8 cellular contexts compared by ENCODE assay signal in the genomic region with DNA sequence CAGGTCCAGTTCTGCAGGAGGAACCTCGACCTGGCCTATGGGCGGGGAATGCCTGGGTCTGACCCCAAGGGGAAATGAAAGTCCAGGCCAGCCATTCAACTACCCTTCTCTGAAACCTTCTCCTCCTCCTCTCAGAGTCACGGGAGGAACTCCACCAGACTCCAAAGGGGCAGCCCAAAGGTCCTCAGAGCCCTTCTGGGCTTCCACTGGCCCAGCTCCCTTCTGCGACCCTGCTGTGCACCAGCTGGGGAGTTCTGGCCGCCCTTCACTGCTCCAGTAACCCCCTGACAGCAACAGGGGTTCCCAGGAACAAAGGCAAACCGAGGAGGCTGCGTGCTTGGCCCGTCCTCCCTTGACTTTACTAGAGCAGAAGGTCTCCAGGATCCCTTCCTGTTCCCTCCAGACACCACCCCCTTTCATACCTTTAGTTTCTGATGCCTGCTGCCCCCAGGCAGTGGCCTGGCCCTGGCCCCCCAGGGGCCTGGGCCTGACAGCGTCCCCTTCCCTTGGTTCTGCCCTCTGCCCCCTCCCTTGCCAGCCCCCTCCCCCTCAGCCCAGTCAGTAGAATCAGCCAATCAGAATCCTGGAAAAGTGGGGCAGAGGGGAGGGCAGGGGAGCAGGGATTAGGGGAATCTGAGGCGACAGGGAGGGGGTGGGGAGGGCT. TPM values are rescaled to one million over a fixed set of nuclear protein-coding genes. Genes with fewer than 3 reads are reported as not detected.
DNase-seq lines count a peak whose midpoint lies in the region; ATAC-seq and TF ChIP-seq lines count a peak whose summit lies in the region.

No MANE protein-coding gene starts in this region.

- H3K9me3 Mint-ChIP-seq in stimulated activated effector memory CD8-positive, alpha-beta T cell treated with anti-CD3 and anti-CD28 coated beads, Interleukin-12 subunit alpha, Interleukin-12 subunit beta, amount 100 ng/mL, for 72 hours, result no peaks in the 10 kb centered on the region
- H3K9me3 Mint-ChIP-seq in CD4-positive, alpha-beta T cell, result no peaks in the 10 kb centered on the region

- H3K9me3 ChIP-seq in HUES48 (ENCODE audit: control insufficient read depth, insufficient read depth, low read length) (no peaks in the 10 kb centered on the region), gastroesophageal sphincter (no peaks in the 10 kb centered on the region)
- no peaks in the 10 kb centered on the region for H3K9me3 ChIP-seq in CD4-positive, alpha-beta T cell (ENCODE audit: control insufficient read depth, low read length)

- H3K4me3 Mint-ChIP-seq in stimulated activated effector memory CD8-positive, alpha-beta T cell treated with anti-CD3 and anti-CD28 coated beads, Interleukin-12 subunit alpha, Interleukin-12 subunit beta, amount 100 ng/mL, for 72 hours, result no peak overlapping the region
- no peak overlapping the region for H3K4me3 Mint-ChIP-seq in CD4-positive, alpha-beta T cell

- peaks cover 61% of the 10 kb centered on the region for H3K4me1 ChIP-seq in HUES48 (ENCODE audit: control insufficient read depth, insufficient read depth, low read length)
- peaks cover 0 to 23% (median 5%) of the 10 kb centered on the region in 3 donors for H3K4me1 ChIP-seq in gastroesophageal sphincter

- intact Hi-C loops in CD4-positive, alpha-beta T cell (cut with DNase I, micrococcal nuclease), result no loop called here

- H3K36me3 ChIP-seq in HUES48 (ENCODE audit: control insufficient read depth, insufficient read depth, low read length), result 0 out of 2 replicates have a peak, but pooled peaks cover 2% of the 10 kb centered on the region
- H3K36me3 ChIP-seq in gastroesophageal sphincter, result no peaks in the 10 kb centered on the region

- no peaks in the 10 kb centered on the region for H3K27me3 Mint-ChIP-seq in CD4-positive, alpha-beta T cell

- H3K9ac ChIP-seq in HUES48 (ENCODE audit: low read depth, low read length), result no peak overlapping the region

- DNase-seq in GM19240 (ENCODE audit: insufficient read length, low spot score) (peak; percentile 45), NCI-H446 (lab: John Stamatoyannopoulos, UW) (no peak)
- DNase-seq in stimulated activated effector memory CD8-positive, alpha-beta T cell treated with anti-CD3 and anti-CD28 coated beads, Interleukin-12 subunit alpha, Interleukin-12 subunit beta, amount 100 ng/mL, for 72 hours (ENCODE audit: low spot score in 2 of 2), result no peak
- no peak for DNase-seq in CD4-positive, alpha-beta T cell

- POLR2A ChIA-PET in CD4-positive, alpha-beta T cell (lab: Charles Lee), result no interaction called here

- H3K36me3 Mint-ChIP-seq in stimulated activated effector memory CD8-positive, alpha-beta T cell treated with anti-CD3 and anti-CD28 coated beads, Interleukin-12 subunit alpha, Interleukin-12 subunit beta, amount 100 ng/mL, for 72 hours, result peaks cover 10% of the 10 kb centered on the region
- no peaks in the 10 kb centered on the region for H3K36me3 Mint-ChIP-seq in CD4-positive, alpha-beta T cell (ENCODE audit: low read depth)

- CTCF ChIA-PET in CD4-positive, alpha-beta T cell (lab: Charles Lee), result interaction anchor here (1.6 kb wide), 1 partner anchor 19 kb away, joined by 4 read pairs; no protein-coding TSS in a partner anchor

- ATAC-seq in gastroesophageal sphincter, result no peak
- ATAC-seq in stimulated activated effector memory CD8-positive, alpha-beta T cell treated with anti-CD3 and anti-CD28 coated beads, Interleukin-12 subunit alpha, Interleukin-12 subunit beta, amount 100 ng/mL, for 72 hours, result no peak
- ATAC-seq in HG02973 (IDR thresholded peaks at IDR 0.05; ENCODE audit: unreplicated experiment), result no peak
- ATAC-seq in CD4-positive, alpha-beta T cell (ENCODE audit: poor library complexity), result no peak
- no peak for ATAC-seq in HG02623 (IDR thresholded peaks at IDR 0.05; ENCODE audit: unreplicated experiment)

- H3K4me3 ChIP-seq in HUES48 (ENCODE audit: low read depth, low read length) (peak overlapping the region; percentile 23; the same call in 1 of the 2 replicates), gastroesophageal sphincter (peak overlapping the region in 1 of 2 donors; percentile 14)

- no peak for TF ChIP-seq POLR2A in gastroesophageal sphincter (IDR thresholded peaks at IDR 0.05)

- TF ChIP-seq CTCF in gastroesophageal sphincter (IDR thresholded peaks at IDR 0.05), result no peak
- no peak for TF ChIP-seq CTCF in CD4-positive, alpha-beta T cell (IDR thresholded peaks at IDR 0.05)

- H3K27me3 ChIP-seq in HUES48 (ENCODE audit: control insufficient read depth, insufficient read depth, low read length) (no peaks in the 10 kb centered on the region), gastroesophageal sphincter (no peaks in the 10 kb centered on the region)
- H3K27me3 ChIP-seq in CD4-positive, alpha-beta T cell (ENCODE audit: control insufficient read depth, insufficient read depth, low read length), result no peaks in the 10 kb centered on the region

- TF ChIP-seq EP300 in gastroesophageal sphincter (IDR thresholded peaks at IDR 0.05), result no peak

- 58 to 69% methylated on average over 3 of the region's 10 CpGs for WGBS in gastroesophageal sphincter (ENCODE audit: low coverage in 1 of 2), 2 donors

- peak overlapping the region; percentile 9 for H3K27ac ChIP-seq in HUES48 (ENCODE audit: low read depth, low read length)
- peak overlapping the region in 3 of 4 donors; percentile 15 to 48 (median 31) for H3K27ac ChIP-seq in gastroesophageal sphincter
- H3K27ac ChIP-seq in CD4-positive, alpha-beta T cell (ENCODE audit: low read depth, low read length), result no peak overlapping the region

- H3K4me1 Mint-ChIP-seq in stimulated activated effector memory CD8-positive, alpha-beta T cell treated with anti-CD3 and anti-CD28 coated beads, Interleukin-12 subunit alpha, Interleukin-12 subunit beta, amount 100 ng/mL, for 72 hours, result peaks cover 25% of the 10 kb centered on the region
- peaks cover 16% of the 10 kb centered on the region for H3K4me1 Mint-ChIP-seq in CD4-positive, alpha-beta T cell (ENCODE audit: low read depth)

- H3K27ac Mint-ChIP-seq in stimulated activated effector memory CD8-positive, alpha-beta T cell treated with anti-CD3 and anti-CD28 coated beads, Interleukin-12 subunit alpha, Interleukin-12 subunit beta, amount 100 ng/mL, for 72 hours, result peak overlapping the region; percentile 3
- H3K27ac Mint-ChIP-seq in CD4-positive, alpha-beta T cell, result no peak overlapping the region

RNA-seq across cellular contexts. Expression of a gene that starts 0.8 kb away (rescaled TPM):
- 10 to 100 TPM in 3 of 4 donors, 1 to 10 TPM in 1; 7.5 to 28.0 (median 19.5) TPM for total RNA-seq in gastroesophageal sphincter
- total RNA-seq in CD4-positive, alpha-beta T cell, result 1 to 10 TPM; 3.8 to 4.7 TPM

RNA-seq across cellular contexts. Expression of a gene that starts 21.1 kb away (rescaled TPM):
- total RNA-seq in gastroesophageal sphincter, result under 1 TPM in 1 of 4 donors, not detected in 3; 0.54 TPM
- under 1 TPM; 0.27 to 0.53 TPM for total RNA-seq in CD4-positive, alpha-beta T cell

RNA-seq across cellular contexts. Expression of a gene that starts 33.7 kb away (rescaled TPM):
- 100 to 1,000 TPM; 141 to 908 (median 220) TPM for total RNA-seq in gastroesophageal sphincter
- total RNA-seq in CD4-positive, alpha-beta T cell, result 100 to 1,000 TPM; 143 to 159 TPM
